1 cellular context compared by ENCODE assay signal in genomic region chr3:156474560-156475389, GRCh38.
TF ChIP-seq lines count a peak whose summit lies in the region.

No MANE protein-coding gene starts in this region.

TF ChIP-seq in GM12878, 131 proteins besides CTCF, POLR2A, EP300 and RAD21:
- TF ChIP-seq E4F1 (IDR thresholded peaks at IDR 0.05; ENCODE audit: borderline replicate concordance, partially characterized antibody): no peak
- no peak for TF ChIP-seq NR2F1 (conservative IDR thresholded peaks at IDR 0.05)
- no peak for TF ChIP-seq MTA2 (IDR thresholded peaks at IDR 0.05; ENCODE audit: low read depth)
- TF ChIP-seq ATF7 (IDR thresholded peaks at IDR 0.05; ENCODE audit: low read depth): no peak
- no peak for TF ChIP-seq PKNOX1 (IDR thresholded peaks at IDR 0.05)
- TF ChIP-seq EZH2 (IDR thresholded peaks at IDR 0.05; ENCODE audit: borderline replicate concordance, control insufficient read depth, low read depth, low read length): no peak
- no peak for TF ChIP-seq RAD51 (IDR thresholded peaks at IDR 0.05)
- TF ChIP-seq EED (IDR thresholded peaks at IDR 0.05; ENCODE audit: low read depth): no peak
- TF ChIP-seq LARP7 (IDR thresholded peaks at IDR 0.05): no peak
- TF ChIP-seq IRF5 (IDR thresholded peaks at IDR 0.05; ENCODE audit: borderline replicate concordance): no peak
- no peak for TF ChIP-seq USF1 (IDR thresholded peaks at IDR 0.05; ENCODE audit: borderline replicate concordance, extremely low read length, insufficient read depth, low read depth, low read length)
- TF ChIP-seq YY1 (IDR thresholded peaks at IDR 0.05; ENCODE audit: low read depth, low read length): no peak
- TF ChIP-seq BMI1 (IDR thresholded peaks at IDR 0.05; ENCODE audit: borderline replicate concordance): no peak
- no peak for TF ChIP-seq ZBED1 (IDR thresholded peaks at IDR 0.05; ENCODE audit: borderline replicate concordance)
- TF ChIP-seq BCL3 (IDR thresholded peaks at IDR 0.05; ENCODE audit: borderline replicate concordance, insufficient read depth, low read depth, low read length, poor library complexity, severe bottlenecking): no peak
- TF ChIP-seq MYB (IDR thresholded peaks at IDR 0.05; ENCODE audit: borderline replicate concordance, low read depth, low read length): no peak
